In genomic region chr12:49069507-49070346, GRCh38 we compare ENCODE assay signal across 1 cellular context.
TF ChIP-seq lines count a peak whose summit lies in the region.

RHEBL1 (minus strand) TSS chr12:49069979; CDS start chr12:49069785, 194 bp downstream.

TF ChIP-seq in H1, 55 proteins besides CTCF, POLR2A, EP300 and RAD21 (continued from another document):
- TF ChIP-seq, protein P1, sequence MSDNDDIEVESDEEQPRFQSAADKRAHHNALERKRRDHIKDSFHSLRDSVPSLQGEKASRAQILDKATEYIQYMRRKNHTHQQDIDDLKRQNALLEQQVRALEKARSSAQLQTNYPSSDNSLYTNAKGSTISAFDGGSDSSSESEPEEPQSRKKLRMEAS (IDR thresholded peaks at IDR 0.05), result peak; percentile 73
- TF ChIP-seq BACH1 (IDR thresholded peaks at IDR 0.05; ENCODE audit: low read length) (peak; percentile 41; the same call in 1 of the 2 replicates), POU5F1 (IDR thresholded peaks at IDR 0.05; ENCODE audit: low read depth, low read length) (no peak), CHD2 (IDR thresholded peaks at IDR 0.05; ENCODE audit: low read length) (no peak), SIN3A (conservative IDR thresholded peaks at IDR 0.05 in 1 of 2, IDR thresholded peaks at IDR 0.05 in 1 of 2; ENCODE audit: low read depth in 1 of 2, low read length in 2 of 2) (peak in 1 of 2 experiments; percentile 74; a peak in 2 of 4 replicates), USF2 (IDR thresholded peaks at IDR 0.05; ENCODE audit: low read length) (peak; percentile 86), HDAC2 (IDR thresholded peaks at IDR 0.05; ENCODE audit: borderline replicate concordance in 1 of 2, low read depth in 2 of 2, low read length in 2 of 2) (peak in 1 of 2 experiments; percentile 93; a peak in 2 of 4 replicates), NRF1 (IDR thresholded peaks at IDR 0.05; ENCODE audit: low read depth, low read length) (peak; percentile 69), RFX5 (IDR thresholded peaks at IDR 0.05; ENCODE audit: borderline replicate concordance, low read depth, low read length) (no peak), PHF8 (conservative IDR thresholded peaks at IDR 0.05; ENCODE audit: low read depth, low read length) (peak; percentile 55; the same call in 1 of the 2 replicates)
